14 cellular contexts compared by ENCODE assay signal in the genomic region with DNA sequence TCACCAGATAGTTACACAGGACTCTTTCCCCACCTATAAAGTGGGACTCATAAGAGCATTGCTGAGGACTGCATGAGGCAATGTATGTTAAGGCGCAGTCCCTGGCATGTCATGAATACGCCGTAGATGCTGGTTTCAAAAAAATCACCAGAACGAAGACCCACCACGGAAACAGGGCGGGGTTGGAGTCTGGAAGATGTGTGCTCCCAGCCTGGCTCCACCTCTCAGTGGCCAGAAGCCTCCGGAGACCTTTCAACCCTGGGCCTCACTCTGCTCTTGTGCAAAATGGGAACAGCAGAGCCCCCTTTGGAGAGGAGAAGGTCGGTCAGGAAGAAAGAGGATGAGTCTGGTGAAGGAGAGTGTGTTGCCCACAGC.
"Had no signal": no experiment of that assay in that cellular context is flagged by ENCODE, and none has a peak within 500 bp of the region (broad histone marks: within the 10 kb centered on the region; RNA-seq: fewer than 3 reads in every experiment).

No MANE protein-coding gene starts in this region.

- H3K36me3 ChIP-seq: adrenal gland, gastrocnemius medialis, heart right ventricle, pancreas had no signal

- H3K36me3 Mint-ChIP-seq: activated naive CD4-positive, alpha-beta T cell treated with anti-CD3 and anti-CD28 coated beads, Interleukin-2, amount 10 ng/mL, durations not matched to agents 7 days and 5 days; type B pancreatic cell had no signal

- H3K4me3 Mint-ChIP-seq: activated naive CD4-positive, alpha-beta T cell treated with anti-CD3 and anti-CD28 coated beads, Interleukin-2, amount 10 ng/mL, durations not matched to agents 7 days and 5 days; activated T-helper 17 cell treated with anti-CD3 and anti-CD28 coated beads, Interleukin-2, amount 50 U/mL, for 72 hours; T-helper 2 cell treated with Interferon-gamma antibody and Interleukin-4, amounts not matched to agents 5 μg/mL and 100 μg/mL, for 36 hours; type B pancreatic cell had no signal

- DNase-seq: activated naive CD4-positive, alpha-beta T cell treated with anti-CD3 and anti-CD28 coated beads, Interleukin-2, amount 10 ng/mL, durations not matched to agents 7 days and 5 days; erythroblast; gastrocnemius medialis; heart right ventricle; mesenchymal stem cell; stimulated activated CD4-positive, alpha-beta T cell treated with anti-CD3 and anti-CD28 coated beads, Interleukin-15, amount 100 ng/mL, for 24 hours; stimulated activated CD4-positive, alpha-beta T cell treated with anti-CD3 and anti-CD28 coated beads, Interleukin-4, amount 100 ng/mL, for 24 hours; stimulated activated naive CD4-positive, alpha-beta T cell treated with Interleukin-2 at 50 U/mL for 16 hours had no signal

- H3K9me3 ChIP-seq: adrenal gland, gastrocnemius medialis, heart right ventricle, pancreas had no signal

- H3K4me1 Mint-ChIP-seq: activated T-helper 17 cell treated with anti-CD3 and anti-CD28 coated beads, Interleukin-2, amount 50 U/mL, for 72 hours had no signal

- H3K4me1 ChIP-seq: gastrocnemius medialis had no signal

- H3K27me3 ChIP-seq: adrenal gland, gastrocnemius medialis, heart right ventricle, pancreas had no signal

- FAIRE-seq: pancreas had no signal

- H3K9me3 Mint-ChIP-seq: activated naive CD4-positive, alpha-beta T cell treated with anti-CD3 and anti-CD28 coated beads, Interleukin-2, amount 10 ng/mL, durations not matched to agents 7 days and 5 days; activated T-helper 17 cell treated with anti-CD3 and anti-CD28 coated beads, Interleukin-2, amount 50 U/mL, for 72 hours; T-helper 2 cell treated with Interferon-gamma antibody and Interleukin-4, amounts not matched to agents 5 μg/mL and 100 μg/mL, for 36 hours; type B pancreatic cell had no signal

- H3K27ac Mint-ChIP-seq: activated naive CD4-positive, alpha-beta T cell treated with anti-CD3 and anti-CD28 coated beads, Interleukin-2, amount 10 ng/mL, durations not matched to agents 7 days and 5 days; activated T-helper 17 cell treated with anti-CD3 and anti-CD28 coated beads, Interleukin-2, amount 50 U/mL, for 72 hours; T-helper 2 cell treated with Interferon-gamma antibody and Interleukin-4, amounts not matched to agents 5 μg/mL and 100 μg/mL, for 36 hours; type B pancreatic cell had no signal

- H3K27ac ChIP-seq: adrenal gland, gastrocnemius medialis, heart right ventricle, pancreas had no signal

- H3K27me3 Mint-ChIP-seq: activated T-helper 17 cell treated with anti-CD3 and anti-CD28 coated beads, Interleukin-2, amount 50 U/mL, for 72 hours had no signal

- ATAC-seq: activated CD4-positive, CD25-positive, alpha-beta regulatory T cell treated with anti-CD3 and anti-CD28 coated beads, Interleukin-2, amount 50 U/mL, for 24 hours; activated T-helper 17 cell treated with anti-CD3 and anti-CD28 coated beads, Interleukin-2, amount 50 U/mL, for 72 hours; gastrocnemius medialis; heart right ventricle; pancreas had no signal

- H3K4me3 ChIP-seq: adrenal gland, gastrocnemius medialis, heart right ventricle, pancreas had no signal
